In the genomic region with DNA sequence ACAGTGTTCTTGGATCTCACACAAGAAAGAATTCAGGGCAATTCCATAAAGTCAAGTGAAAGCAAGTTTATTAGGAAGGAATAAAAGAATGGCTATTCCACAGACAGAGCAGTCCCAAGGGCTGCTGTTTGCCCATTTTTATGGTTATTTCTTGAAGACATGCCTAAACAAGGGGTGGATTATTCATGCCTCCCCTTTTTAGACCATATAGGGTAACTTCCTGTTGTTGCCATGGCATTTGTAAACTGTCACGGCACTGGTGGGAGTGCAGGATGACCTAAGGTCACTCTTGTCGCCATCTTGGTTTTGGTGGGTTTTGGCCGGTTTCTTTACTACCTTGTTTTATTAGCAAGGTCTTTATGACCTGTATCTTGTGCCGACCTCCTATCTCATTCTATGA, we compare ENCODE assay signal across 2 cellular contexts.
TF ChIP-seq lines count a peak whose summit lies in the region.

No MANE protein-coding gene starts in this region.

TF ChIP-seq in K562, 482 proteins besides CTCF, POLR2A, EP300 and RAD21:
- TF ChIP-seq RFX1 (IDR thresholded peaks at IDR 0.05) (peak; percentile 46; the same call in 1 of the 2 replicates), SRF (CRISPR knock-in tag; IDR thresholded peaks at IDR 0.05) (peak in 1 of 2 experiments; percentile 60; a peak in 1 of 4 replicates)
TF ChIP-seq in K562: peak in this region for 2; not testable (repeated sequence) for 480.

TF ChIP-seq in H1, 55 proteins besides CTCF, POLR2A, EP300 and RAD21:
- TF ChIP-seq SRF (IDR thresholded peaks at IDR 0.05; ENCODE audit: low read depth, low read length), result peak; percentile 58; the same call in 1 of the 2 replicates
